Comparison of ENCODE assay signal across 15 cellular contexts in genomic region chr20:44398303-44398702, GRCh38. TPM values are rescaled to one million over a fixed set of nuclear protein-coding genes. Genes with fewer than 3 reads are reported as not detected.
A peak's percentile ranks its signal among the peaks of the same experiment; 100 is the strongest.
DNase-seq lines count a peak whose midpoint lies in the region; ATAC-seq, FAIRE-seq and TF ChIP-seq lines count a peak whose summit lies in the region.
"Had no signal": no experiment of that assay in that cellular context is flagged by ENCODE, and none has a peak within 500 bp of the region (broad histone marks: within the 10 kb centered on the region; RNA-seq: fewer than 3 reads in every experiment).

No MANE protein-coding gene starts in this region.

- H3K36me3 ChIP-seq in ACC112 (ENCODE audit: insufficient read depth, low read length) (no peaks in the 10 kb centered on the region), adipocyte (ENCODE audit: control insufficient read depth, insufficient read depth, low read length, severe bottlenecking) (no peaks in the 10 kb centered on the region), BE2C (no peaks in the 10 kb centered on the region)

- H2AFZ ChIP-seq in ACC112 (ENCODE audit: low read length, unreplicated experiment), result no peak overlapping the region

- DNase-seq in HTR-8/SVneo (ENCODE audit: insufficient read length, low spot score), result no peak
- DNase-seq in adipocyte (ENCODE audit: low read depth), result peak; percentile 50
- DNase-seq in fibroblast of the aortic adventitia (ENCODE audit: low read depth), result peak; percentile 91
- no peak for DNase-seq in BE2C
- DNase-seq: activated naive CD4-positive, alpha-beta T cell treated with anti-CD3 and anti-CD28 coated beads, Interleukin-2, amount 50 U/mL, for 16 hours; H9; NCI-H2171 treated with DMSO at 0.1 percent for 48 hours; occipital lobe; SK-N-SH had no signal

- peak overlapping the region; percentile 19; the same call in 1 of the 2 replicates for H3K27ac ChIP-seq in ACC112 (ENCODE audit: low read depth, low read length)
- H3K27ac ChIP-seq: VCaP had no signal

- H3K4me3 ChIP-seq in ACC112 (ENCODE audit: low read depth, low read length), result no peak overlapping the region
- no peak overlapping the region for H3K4me3 ChIP-seq in adipocyte (ENCODE audit: low read length)
- no peak overlapping the region for H3K4me3 ChIP-seq in fibroblast of the aortic adventitia (ENCODE audit: low read depth, low read length)
- no peak overlapping the region for H3K4me3 ChIP-seq in BE2C (ENCODE audit: low read depth, low read length)

- H3K79me2 ChIP-seq in ACC112 (ENCODE audit: control insufficient read depth, insufficient read depth, low read length, unreplicated experiment), result no peaks in the 10 kb centered on the region

- no peak for ATAC-seq in HG02852 (IDR thresholded peaks at IDR 0.05; ENCODE audit: unreplicated experiment)
- ATAC-seq in GM18520 (IDR thresholded peaks at IDR 0.05; ENCODE audit: unreplicated experiment), result no peak
- ATAC-seq in HG02763 (IDR thresholded peaks at IDR 0.05; ENCODE audit: unreplicated experiment), result no peak

- peaks cover 5% of the 10 kb centered on the region; the same call in 1 of the 2 replicates for H3K27me3 ChIP-seq in ACC112 (ENCODE audit: insufficient read depth, low read length)
- H3K27me3 ChIP-seq in adipocyte (replicated peaks; ENCODE audit: control insufficient read depth, insufficient read depth, low read length), result peaks cover 56% of the 10 kb centered on the region
- H3K27me3 ChIP-seq in BE2C, result no peaks in the 10 kb centered on the region

- peaks cover 3% of the 10 kb centered on the region for H3K4me1 ChIP-seq in ACC112 (ENCODE audit: control insufficient read depth, insufficient read depth, low read length, unreplicated experiment)
- peaks cover 15% of the 10 kb centered on the region for H3K4me1 ChIP-seq in adipocyte (ENCODE audit: control insufficient read depth, insufficient read depth, low read length)
- peaks cover 7% of the 10 kb centered on the region; the same call in 1 of the 2 replicates for H3K4me1 ChIP-seq in BE2C

- TF ChIP-seq CTCF in fibroblast of the aortic adventitia (IDR thresholded peaks at IDR 0.05; ENCODE audit: insufficient read depth, low read length), result no peak
- no peak for TF ChIP-seq CTCF in BE2C (IDR thresholded peaks at IDR 0.05; ENCODE audit: low read depth, low read length)

- no peak overlapping the region for H3K9ac ChIP-seq in adipocyte (ENCODE audit: low read length)
- H3K9ac ChIP-seq: SK-N-SH had no signal

- peaks cover 2% of the 10 kb centered on the region for H3K9me3 ChIP-seq in adipocyte (ENCODE audit: control insufficient read depth, low read length)
- no peaks in the 10 kb centered on the region for H3K9me3 ChIP-seq in BE2C
- H3K9me3 ChIP-seq: SK-N-SH had no signal

- FAIRE-seq in HTR-8/SVneo (lab: Jason Lieb, UNC), result peak; percentile 57

RNA-seq across cellular contexts. Expression of gene HNF4A, which starts 42.8 kb away (rescaled TPM):
- total RNA-seq in fibroblast of the aortic adventitia (ENCODE audit: low replicate concordance), result not detected in 2 replicates
- not detected for polyA plus RNA-seq in BE2C (2012; ENCODE audit: insufficient read depth, insufficient read length, low read depth)
- total RNA-seq: epithelial cell of proximal tubule, H9, occipital lobe had no signal
- polyA plus RNA-seq: SK-N-SH had no signal

Comparison
In these comparisons a context has a peak if more than half of its experiments do, and no peak if none do; other contexts are left out.
1. DNase-seq: peak in adipocyte (single experiment) and fibroblast of the aortic adventitia (single experiment); none in HTR-8/SVneo (single experiment) and BE2C (single experiment).